15 cellular contexts compared by ENCODE assay signal in the genomic region with DNA sequence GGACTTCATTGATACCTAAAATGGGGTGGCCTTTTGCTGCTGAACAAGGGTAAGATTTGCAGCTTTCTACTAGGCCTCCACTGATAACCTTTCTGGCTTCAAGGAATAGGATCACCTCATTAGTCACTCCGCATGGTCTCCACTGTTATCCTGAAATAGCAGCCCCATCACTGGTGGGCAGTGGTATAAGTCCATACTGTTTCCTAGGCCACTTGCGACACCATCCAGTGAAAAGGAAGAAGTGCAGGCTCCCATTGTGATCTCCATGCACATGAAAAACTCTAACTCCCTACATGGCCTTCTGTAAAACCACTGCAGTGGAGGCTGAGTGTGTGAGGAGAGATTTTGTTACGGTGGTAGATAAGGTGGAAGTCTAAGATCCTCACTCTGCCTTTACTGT.
A peak's percentile ranks its signal among the peaks of the same experiment; 100 is the strongest.
DNase-seq lines count a peak whose midpoint lies in the region; ATAC-seq and TF ChIP-seq lines count a peak whose summit lies in the region.
"Had no signal": no experiment of that assay in that cellular context is flagged by ENCODE, and none has a peak within 500 bp of the region (broad histone marks: within the 10 kb centered on the region; RNA-seq: fewer than 3 reads in every experiment).

No MANE protein-coding gene starts in this region.

- no peak overlapping the region for H2AFZ ChIP-seq in PC-3 (ENCODE audit: low read length)

- peak; percentile 4 for DNase-seq in NCI-H2227 (lab: John Stamatoyannopoulos, UW; ENCODE audit: unreplicated experiment)
- no peak for DNase-seq in NCI-H2227 treated with DMSO at 0.1 percent for 48 hours (lab: John Stamatoyannopoulos, UW)
- peak; percentile 63 for DNase-seq in PC-3
- peak; percentile 41 for DNase-seq in endothelial cell (ENCODE audit: low spot score)
- DNase-seq in retina = peak; percentile 60
- DNase-seq in upper lobe of right lung = no peak
- no peak for DNase-seq in left colon
- no peak for DNase-seq in ovary
- DNase-seq: activated CD4-positive, alpha-beta T cell treated with anti-CD3 and anti-CD28 coated beads, Interleukin-2, amount 10 ng/mL, durations not matched to agents 7 days and 5 days; activated naive CD4-positive, alpha-beta T cell treated with anti-CD3 and anti-CD28 coated beads for 36 hours; midbrain; NCI-H1048; uterus had no signal

- no peaks in the 10 kb centered on the region for H4K20me1 ChIP-seq in PC-3 (ENCODE audit: low read length)

- 70 to 82% (median 72%) methylated on average over 3 of the region's 3 CpGs for WGBS in ovary, 3 donors

- no peaks in the 10 kb centered on the region for H3K36me3 ChIP-seq in PC-3 (ENCODE audit: low read depth, low read length)
- H3K36me3 ChIP-seq in upper lobe of right lung = no peaks in the 10 kb centered on the region
- H3K36me3 ChIP-seq in ovary = no peaks in the 10 kb centered on the region
- H3K36me3 ChIP-seq: gastroesophageal sphincter, uterus had no signal

- no peaks in the 10 kb centered on the region for H3K27me3 Mint-ChIP-seq in endothelial cell (ENCODE audit: unreplicated experiment)
- H3K27me3 Mint-ChIP-seq: activated CD4-positive, alpha-beta T cell treated with anti-CD3 and anti-CD28 coated beads, Interleukin-2, amount 10 ng/mL, durations not matched to agents 7 days and 5 days had no signal

- no peak for TF ChIP-seq EP300 in ovary (IDR thresholded peaks at IDR 0.05)

- peak; percentile 96 for ATAC-seq in PC-3
- ATAC-seq in upper lobe of right lung = no peak
- no peak for ATAC-seq in left colon
- ATAC-seq: A549, gastroesophageal sphincter had no signal

- no peak overlapping the region for H3K4me2 ChIP-seq in PC-3 (ENCODE audit: low read length)
- H3K4me2 ChIP-seq: A549 had no signal

- POLR2A ChIA-PET in PC-3 (lab: Charles Lee; ENCODE audit: unreplicated experiment) = no interaction called here

- no peaks in the 10 kb centered on the region for H3K27me3 ChIP-seq in PC-3 (ENCODE audit: low read length)
- no peaks in the 10 kb centered on the region for H3K27me3 ChIP-seq in upper lobe of right lung
- no peaks in the 10 kb centered on the region for H3K27me3 ChIP-seq in ovary
- H3K27me3 ChIP-seq: gastroesophageal sphincter, uterus had no signal

- BruUV-seq in PC-3 (replicated peaks; lab: Mats Ljungman, UMichigan) = no TSS peak

- no peak overlapping the region for H3K9ac ChIP-seq in PC-3 (ENCODE audit: low read length)

- H3K9me3 ChIP-seq in PC-3 (ENCODE audit: low read length) (no peaks in the 10 kb centered on the region), upper lobe of right lung (no peaks in the 10 kb centered on the region), ovary (no peaks in the 10 kb centered on the region)
- H3K9me3 ChIP-seq: A549, gastroesophageal sphincter, uterus had no signal

- H3K4me1 Mint-ChIP-seq in endothelial cell (ENCODE audit: unreplicated experiment) = peaks cover 3% of the 10 kb centered on the region
- H3K4me1 Mint-ChIP-seq: activated CD4-positive, alpha-beta T cell treated with anti-CD3 and anti-CD28 coated beads, Interleukin-2, amount 10 ng/mL, durations not matched to agents 7 days and 5 days had no signal

- H3F3A ChIP-seq in PC-3 (ENCODE audit: low read length, unreplicated experiment) = no peaks in the 10 kb centered on the region

- H3K36me3 Mint-ChIP-seq in endothelial cell (ENCODE audit: low read depth, unreplicated experiment) = no peaks in the 10 kb centered on the region

- no peaks in the 10 kb centered on the region for H3K79me2 ChIP-seq in PC-3 (ENCODE audit: low read length)

- no peak overlapping the region for H3K4me3 Mint-ChIP-seq in endothelial cell (ENCODE audit: unreplicated experiment)
- H3K4me3 Mint-ChIP-seq: activated CD4-positive, alpha-beta T cell treated with anti-CD3 and anti-CD28 coated beads, Interleukin-2, amount 10 ng/mL, durations not matched to agents 7 days and 5 days; activated naive CD4-positive, alpha-beta T cell treated with anti-CD3 and anti-CD28 coated beads for 36 hours had no signal

- TF ChIP-seq CTCF in PC-3 (conservative IDR thresholded peaks at IDR 0.05; ENCODE audit: low read depth, low read length) = peak; percentile 85
- no peak for TF ChIP-seq CTCF in endothelial cell (IDR thresholded peaks at IDR 0.05; ENCODE audit: unreplicated experiment)
- TF ChIP-seq CTCF in upper lobe of right lung (IDR thresholded peaks at IDR 0.05) = no peak
- no peak for TF ChIP-seq CTCF in ovary (IDR thresholded peaks at IDR 0.05)

- CTCF ChIA-PET in PC-3 (lab: Charles Lee) = interaction anchor here (0.6 kb wide), 1 partner anchor 977 kb away, joined by 3 read pairs; no protein-coding TSS in a partner anchor

- H3K4me1 ChIP-seq in PC-3 (ENCODE audit: insufficient read depth, low read length) (no peaks in the 10 kb centered on the region), upper lobe of right lung (no peaks in the 10 kb centered on the region), ovary (ENCODE audit: insufficient read depth) (no peaks in the 10 kb centered on the region)
- H3K4me1 ChIP-seq: A549, gastroesophageal sphincter, uterus had no signal

- no peak for TF ChIP-seq POLR2A in ovary (IDR thresholded peaks at IDR 0.05)

- no peak overlapping the region for H3K4me3 ChIP-seq in PC-3 (ENCODE audit: low read length)
- no peak overlapping the region for H3K4me3 ChIP-seq in upper lobe of right lung
- H3K4me3 ChIP-seq in ovary = no peak overlapping the region
- H3K4me3 ChIP-seq: A549, gastroesophageal sphincter, uterus had no signal

- H3K9me3 Mint-ChIP-seq in endothelial cell (ENCODE audit: unreplicated experiment) = no peaks in the 10 kb centered on the region
- H3K9me3 Mint-ChIP-seq: activated CD4-positive, alpha-beta T cell treated with anti-CD3 and anti-CD28 coated beads, Interleukin-2, amount 10 ng/mL, durations not matched to agents 7 days and 5 days had no signal

- intact Hi-C loops in PC-3 (cut with micrococcal nuclease) = loop anchor here (1.0 to 5.0 kb wide), 4 partner anchors 130 to 566 kb away; no protein-coding TSS in a partner anchor
- intact Hi-C loops in upper lobe of right lung (cut with DNase I) = no loop called here
- intact Hi-C loops in left colon (cut with DNase I, micrococcal nuclease) = no loop called here
- intact Hi-C loops in ovary (cut with DNase I) = no loop called here

- H3K27ac ChIP-seq in PC-3 (ENCODE audit: low read length) (no peak overlapping the region), upper lobe of right lung (no peak overlapping the region), ovary (no peak overlapping the region)
- H3K27ac ChIP-seq: A549, gastroesophageal sphincter, uterus had no signal

- no peaks in the 10 kb centered on the region for H3K9me2 ChIP-seq in PC-3 (replicated peaks; ENCODE audit: low read length)

- no peak overlapping the region for H3K27ac Mint-ChIP-seq in endothelial cell (ENCODE audit: unreplicated experiment)
- H3K27ac Mint-ChIP-seq: activated CD4-positive, alpha-beta T cell treated with anti-CD3 and anti-CD28 coated beads, Interleukin-2, amount 10 ng/mL, durations not matched to agents 7 days and 5 days; activated naive CD4-positive, alpha-beta T cell treated with anti-CD3 and anti-CD28 coated beads for 36 hours had no signal

Comparison
In these comparisons a context has a peak if more than half of its experiments do, and no peak if none do; other contexts are left out.
1. DNase-seq: peak in NCI-H2227 (single experiment), PC-3 (single experiment), endothelial cell (single experiment) and retina (single experiment); none in NCI-H2227 treated with DMSO at 0.1 percent for 48 hours (single experiment), upper lobe of right lung (single experiment), left colon (0 of 2) and ovary (0 of 5).